In genomic region chr11:62709262-62710000, GRCh38 we compare ENCODE assay signal across 8 cellular contexts. TPM values are rescaled to one million over a fixed set of nuclear protein-coding genes. Genes with fewer than 3 reads are reported as not detected.
DNase-seq lines count a peak whose midpoint lies in the region; ATAC-seq and TF ChIP-seq lines count a peak whose summit lies in the region.

No MANE protein-coding gene starts in this region.

- no peaks in the 10 kb centered on the region for H4K20me1 ChIP-seq in IMR-90 (ENCODE audit: insufficient read depth, low read length)

- H3K9me3 Mint-ChIP-seq in natural killer cell treated with Interleukin-12 subunit alpha and Interleukin-12 subunit beta and Interleukin-15 and Interleukin-18, amount 100 ng/mL, for 72 hours = no peaks in the 10 kb centered on the region

- POLR2A ChIA-PET in IMR-90 (lab: Charles Lee; ENCODE audit: unreplicated experiment) = interaction anchor here (0.5 to 2.1 kb wide), 3 partner anchors 18 to 1475 kb away, joined by 3 to 7 read pairs (median 6); partner anchors contain the start of genes EEF1G, HNRNPUL2 and TTC9C

- H2BK5ac ChIP-seq in IMR-90 (ENCODE audit: low read depth, low read length, poor library complexity, severe bottlenecking) = peak overlapping the region; percentile 82

- peak overlapping the region; percentile 91 to 99 for H3K27ac Mint-ChIP-seq in natural killer cell treated with Interleukin-12 subunit alpha and Interleukin-12 subunit beta and Interleukin-15 and Interleukin-18, amount 100 ng/mL, for 72 hours

- peak overlapping the region; percentile 45; the same call in 1 of the 2 replicates for H2BK120ac ChIP-seq in IMR-90 (ENCODE audit: low read depth, low read length)

- peaks cover 17% of the 10 kb centered on the region for H3K9me1 ChIP-seq in IMR-90 (ENCODE audit: insufficient read depth, low read length)

- dilution Hi-C loops in IMR-90 (cut with HindIII; ENCODE audit: low sequenced_read_pairs, unreplicated experiment) = no loop called here

- BruUV-seq in IMR-90 (replicated peaks; lab: Mats Ljungman, UMichigan) = no TSS peak

- H3K27me3 ChIP-seq in IMR-90 (ENCODE audit: control insufficient read depth, insufficient read depth, low read length) (no peaks in the 10 kb centered on the region), Peyer's patch (no peaks in the 10 kb centered on the region)

- peak overlapping the region; percentile 91 for H2AK5ac ChIP-seq in IMR-90 (ENCODE audit: low read depth, low read length)

- H3K9ac ChIP-seq in IMR-90 (ENCODE audit: low read depth, low read length) = peak overlapping the region; percentile 84

- peaks cover 15% of the 10 kb centered on the region for H3K36me3 Mint-ChIP-seq in natural killer cell treated with Interleukin-12 subunit alpha and Interleukin-12 subunit beta and Interleukin-15 and Interleukin-18, amount 100 ng/mL, for 72 hours

- CTCF ChIA-PET in IMR-90 (lab: Yijun Ruan, JAX) = no interaction called here

- H3K23ac ChIP-seq in IMR-90 (ENCODE audit: low read depth, low read length) = peak overlapping the region; percentile 89

- in situ Hi-C loops in IMR-90 (cut with MboI; ENCODE audit: low sequenced_read_pairs) = no loop called here

- H3K4me2 ChIP-seq in IMR-90 (ENCODE audit: low read depth, low read length) = peak overlapping the region; percentile 86

- peak overlapping the region; percentile 83 for H3K56ac ChIP-seq in IMR-90 (ENCODE audit: extremely low read depth, insufficient read depth, low read length)

- H3K27ac ChIP-seq in IMR-90 (ENCODE audit: insufficient read depth, low read length) (peak overlapping the region; percentile 93), Peyer's patch (peak overlapping the region; percentile 88 to 98 (median 92))

- peak overlapping the region; percentile 97 for H2AK9ac ChIP-seq in IMR-90 (replicated peaks; ENCODE audit: low read depth, low read length, poor library complexity)

- H3K14ac ChIP-seq in IMR-90 (replicated peaks; ENCODE audit: low read depth, low read length) = peak overlapping the region; percentile 94

- peaks cover 20 to 67% of the 10 kb centered on the region in 2 experiments for H3K79me1 ChIP-seq in IMR-90 (ENCODE audit: low read depth in 1 of 2, low read length in 2 of 2)

- no peak for TF ChIP-seq RAD21 in IMR-90 (IDR thresholded peaks at IDR 0.05; ENCODE audit: low read length)

- no peak overlapping the region for H2BK15ac ChIP-seq in IMR-90 (ENCODE audit: low read depth, low read length)

- peak; percentile 67 for ATAC-seq in GM21390 (IDR thresholded peaks at IDR 0.05; ENCODE audit: unreplicated experiment)
- ATAC-seq in IMR-90 (ENCODE audit: low read depth) = peak; percentile 78
- ATAC-seq in natural killer cell treated with Interleukin-12 subunit alpha and Interleukin-12 subunit beta and Interleukin-15 and Interleukin-18, amount 100 ng/mL, for 72 hours = peak; percentile 89 to 90

- peak overlapping the region; percentile 93 for H3K4ac ChIP-seq in IMR-90 (ENCODE audit: low read depth, low read length)

- no peaks in the 10 kb centered on the region for H3K27me3 Mint-ChIP-seq in natural killer cell treated with Interleukin-12 subunit alpha and Interleukin-12 subunit beta and Interleukin-15 and Interleukin-18, amount 100 ng/mL, for 72 hours

- peak; percentile 99 for DNase-seq in COR-L47 (lab: John Stamatoyannopoulos, UW)
- peak; percentile 97 for DNase-seq in IMR-90
- peak; percentile 93 to 99 (median 98) for DNase-seq in Peyer's patch
- peak; percentile 90 for DNase-seq in activated T-helper 9 cell treated with anti-CD3 and anti-CD28 coated beads, Interleukin-2, amount 50 U/mL, for 16 hours (ENCODE audit: low read depth)
- peak; percentile 98 for DNase-seq in fibroblast of pulmonary artery (ENCODE audit: low read depth)
- DNase-seq in natural killer cell treated with Interleukin-12 subunit alpha and Interleukin-12 subunit beta and Interleukin-15 and Interleukin-18, amount 100 ng/mL, for 72 hours (ENCODE audit: low spot score) = peak; percentile 97
- DNase-seq in stimulated activated naive CD4-positive, alpha-beta T cell (lab: John Stamatoyannopoulos, UW) = peak; percentile 87 to 97 (median 96)

- peaks cover 55 to 62% of the 10 kb centered on the region in 2 donors for H3K4me1 Mint-ChIP-seq in natural killer cell treated with Interleukin-12 subunit alpha and Interleukin-12 subunit beta and Interleukin-15 and Interleukin-18, amount 100 ng/mL, for 72 hours (ENCODE audit: low read depth in 2 of 2)

- H4K91ac ChIP-seq in IMR-90 (ENCODE audit: insufficient read depth, low read depth, low read length) = peak overlapping the region; percentile 87

- H3K9me3 ChIP-seq in IMR-90 (ENCODE audit: control insufficient read depth, insufficient read depth, low read length) = no peaks in the 10 kb centered on the region
- H3K9me3 ChIP-seq in Peyer's patch = no peaks in the 10 kb centered on the region

- peaks cover 27% of the 10 kb centered on the region for H3K36me3 ChIP-seq in IMR-90 (ENCODE audit: control insufficient read depth, insufficient read depth, low read length)
- H3K36me3 ChIP-seq in Peyer's patch = peaks cover 0 to 40% (median 0%) of the 10 kb centered on the region in 3 donors

- H3K4me1 ChIP-seq in IMR-90 (ENCODE audit: control insufficient read depth, insufficient read depth, low read length) (peaks cover 20% of the 10 kb centered on the region), Peyer's patch (peaks cover 0 to 56% (median 16%) of the 10 kb centered on the region in 4 donors)

- peak; percentile 63 for TF ChIP-seq POLR2A in IMR-90 (IDR thresholded peaks at IDR 0.05; ENCODE audit: low read depth, low read length)
- TF ChIP-seq POLR2A in Peyer's patch (IDR thresholded peaks at IDR 0.05) = peak; percentile 68 to 73

- H2AFZ ChIP-seq in IMR-90 (replicated peaks; ENCODE audit: low read length, poor library complexity) = peak overlapping the region; percentile 90

- peak overlapping the region; percentile 64 for H3K18ac ChIP-seq in IMR-90 (ENCODE audit: low read depth, low read length)

- H4K5ac ChIP-seq in IMR-90 (ENCODE audit: low read depth, low read length) = peak overlapping the region; percentile 92

- peak overlapping the region; percentile 93 to 98 for H4K8ac ChIP-seq in IMR-90 (ENCODE audit: low read depth in 2 of 2, low read length in 2 of 2)

- peak overlapping the region; percentile 54 for H3K4me3 ChIP-seq in IMR-90 (ENCODE audit: insufficient read depth, low read depth, low read length)
- peak overlapping the region; percentile 42 to 73 (median 60) for H3K4me3 ChIP-seq in Peyer's patch
- peak overlapping the region; percentile 58 for H3K4me3 ChIP-seq in fibroblast of pulmonary artery (replicated peaks; ENCODE audit: low read depth, low read length)

- WGBS in IMR-90 (ENCODE audit: extremely low coverage in 2 of 2, insufficient read length in 1 of 2), 2 experiments = 1% methylated on average over 20 of the region's 47 CpGs; no CpG with 5 or more reads in 1 of the 2 experiments

- H2BK20ac ChIP-seq in IMR-90 (ENCODE audit: low read depth, low read length) = no peak overlapping the region

- TF ChIP-seq CTCF in IMR-90 (conservative IDR thresholded peaks at IDR 0.05; ENCODE audit: low read depth, low read length) = no peak
- TF ChIP-seq CTCF in Peyer's patch (IDR thresholded peaks at IDR 0.05) = peak in 1 of 6 experiments; percentile 21
- TF ChIP-seq CTCF in fibroblast of pulmonary artery (IDR thresholded peaks at IDR 0.05; ENCODE audit: low read length, missing control alignments) = no peak

- intact Hi-C loops in IMR-90 (cut with micrococcal nuclease) = no loop called here

- H3K4me3 Mint-ChIP-seq in natural killer cell treated with Interleukin-12 subunit alpha and Interleukin-12 subunit beta and Interleukin-15 and Interleukin-18, amount 100 ng/mL, for 72 hours = peak overlapping the region; percentile 93

TF ChIP-seq in IMR-90, 13 proteins besides CTCF, POLR2A, EP300 and RAD21:
- no peak for TF ChIP-seq SMC3 (IDR thresholded peaks at IDR 0.05; ENCODE audit: low read depth, low read length)
- 0 out of 2 replicates have a peak, but pooled peaks have one; percentile 9 for TF ChIP-seq NFE2L2 (IDR thresholded peaks at IDR 0.05; ENCODE audit: low read depth, low read length)

RNA-seq across cellular contexts. Expression of gene GNG3, which starts 2.0 kb away (rescaled TPM):
- total RNA-seq in IMR-90 (2012; rRNA removed) (not detected in 2 replicates), Peyer's patch (not detected)
- polyA plus RNA-seq in IMR-90 (2012; rRNA removed) = not detected in 2 replicates
- 0.04 TPM in 1 of 2 replicates, not detected in the other for polyA plus RNA-seq in IMR-90 (2012; cell fraction: cytosol; rRNA removed)
- 0.08 and 0.09 TPM in 2 replicates for polyA plus RNA-seq in IMR-90 (2012; cell fraction: nucleus; rRNA removed; ENCODE audit: low replicate concordance)
- not detected for total RNA-seq in natural killer cell treated with Interleukin-12 subunit alpha and Interleukin-12 subunit beta and Interleukin-15 and Interleukin-18, amount 100 ng/mL, for 72 hours

RNA-seq across cellular contexts. Expression of gene BSCL2, which starts 2.2 kb away (rescaled TPM):
- total RNA-seq in IMR-90 (2012; rRNA removed) = 19.4 and 26.2 TPM in 2 replicates
- polyA plus RNA-seq in IMR-90 (2012; rRNA removed) = 46.0 and 47.1 TPM in 2 replicates
- 37.9 and 52.3 TPM in 2 replicates for polyA plus RNA-seq in IMR-90 (2012; cell fraction: cytosol; rRNA removed)
- polyA plus RNA-seq in IMR-90 (2012; cell fraction: nucleus; rRNA removed; ENCODE audit: low replicate concordance) = 39.4 and 80.6 TPM in 2 replicates
- 10 to 100 TPM; 51.5 to 71.2 (median 61.3) TPM for total RNA-seq in Peyer's patch
- 10 to 100 TPM; 18.7 to 38.3 TPM for total RNA-seq in natural killer cell treated with Interleukin-12 subunit alpha and Interleukin-12 subunit beta and Interleukin-15 and Interleukin-18, amount 100 ng/mL, for 72 hours

RNA-seq across cellular contexts. Expression of gene HNRNPUL2, which starts 17.8 kb away (rescaled TPM):
- total RNA-seq in IMR-90 (2012; rRNA removed) (3.9 and 5.0 TPM in 2 replicates), Peyer's patch (10 to 100 TPM; 38.7 to 68.8 (median 50.3) TPM)
- polyA plus RNA-seq in IMR-90 (2012; rRNA removed) = 25.5 and 30.2 TPM in 2 replicates
- 6.1 and 10.8 TPM in 2 replicates for polyA plus RNA-seq in IMR-90 (2012; cell fraction: cytosol; rRNA removed)
- polyA plus RNA-seq in IMR-90 (2012; cell fraction: nucleus; rRNA removed; ENCODE audit: low replicate concordance) = 5.3 and 17.3 TPM in 2 replicates
- 10 to 100 TPM; 54.6 to 55.5 TPM for total RNA-seq in natural killer cell treated with Interleukin-12 subunit alpha and Interleukin-12 subunit beta and Interleukin-15 and Interleukin-18, amount 100 ng/mL, for 72 hours

RNA-seq across cellular contexts. Expression of gene TTC9C, which starts 18.9 kb away (rescaled TPM):
- total RNA-seq in IMR-90 (2012; rRNA removed) (37.1 and 45.5 TPM in 2 replicates), Peyer's patch (10 to 100 TPM; 16.5 to 30.5 (median 22.9) TPM)
- 29.1 and 32.9 TPM in 2 replicates for polyA plus RNA-seq in IMR-90 (2012; rRNA removed)
- polyA plus RNA-seq in IMR-90 (2012; cell fraction: cytosol; rRNA removed) = 24.4 and 25.0 TPM in 2 replicates
- 13.9 and 30.1 TPM in 2 replicates for polyA plus RNA-seq in IMR-90 (2012; cell fraction: nucleus; rRNA removed; ENCODE audit: low replicate concordance)
- 10 to 100 TPM; 36.8 to 39.4 TPM for total RNA-seq in natural killer cell treated with Interleukin-12 subunit alpha and Interleukin-12 subunit beta and Interleukin-15 and Interleukin-18, amount 100 ng/mL, for 72 hours

RNA-seq across cellular contexts. Expression of gene LRRN4CL, which starts 20.1 kb away (rescaled TPM):
- total RNA-seq in IMR-90 (2012; rRNA removed) = 0.28 and 0.36 TPM in 2 replicates
- polyA plus RNA-seq in IMR-90 (2012; rRNA removed) = 0.84 and 1.1 TPM in 2 replicates
- 1.00 and 2.5 TPM in 2 replicates for polyA plus RNA-seq in IMR-90 (2012; cell fraction: cytosol; rRNA removed)
- 1.1 and 1.5 TPM in 2 replicates for polyA plus RNA-seq in IMR-90 (2012; cell fraction: nucleus; rRNA removed; ENCODE audit: low replicate concordance)
- total RNA-seq in Peyer's patch = 10 to 100 TPM in 1 of 4 donors, 1 to 10 TPM in 3; 5.4 to 11.6 (median 8.8) TPM
- under 1 TPM; 0.36 to 0.52 TPM for total RNA-seq in natural killer cell treated with Interleukin-12 subunit alpha and Interleukin-12 subunit beta and Interleukin-15 and Interleukin-18, amount 100 ng/mL, for 72 hours

Comparison
In these comparisons a context has a peak if more than half of its experiments do, and no peak if none do; other contexts are left out.
1. Peak in every context shown above with its lines: DNase-seq, ATAC-seq, H3K4me3 ChIP-seq and H3K27ac ChIP-seq.